17 cellular contexts compared by ENCODE assay signal in the genomic region with DNA sequence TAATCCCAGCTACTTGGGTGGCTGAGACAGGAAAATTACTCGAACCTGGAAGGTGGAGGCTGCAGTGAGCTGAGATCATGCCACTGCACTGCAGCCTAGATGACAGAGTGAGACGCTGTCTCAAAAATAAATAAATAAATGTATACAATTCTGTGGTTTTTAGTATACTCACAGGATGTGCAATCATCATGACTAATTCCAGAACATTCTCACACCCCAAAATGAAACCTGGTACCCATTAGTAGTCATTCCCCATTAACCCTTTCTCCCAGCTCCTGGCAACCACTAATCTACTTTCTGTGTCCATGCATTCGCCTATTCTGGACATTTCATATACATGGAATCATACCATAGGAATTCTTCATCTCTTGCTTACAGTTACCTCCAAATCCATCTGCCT. TPM values are rescaled to one million over a fixed set of nuclear protein-coding genes. Genes with fewer than 3 reads are reported as not detected.
DNase-seq lines count a peak whose midpoint lies in the region; ATAC-seq and TF ChIP-seq lines count a peak whose summit lies in the region.
"Had no signal": no experiment of that assay in that cellular context is flagged by ENCODE, and none has a peak within 500 bp of the region (broad histone marks: within the 10 kb centered on the region; RNA-seq: fewer than 3 reads in every experiment).

No MANE protein-coding gene starts in this region.

- peak overlapping the region; percentile 30; the same call in 1 of the 2 replicates for H3K27ac ChIP-seq in SJSA1
- H3K27ac ChIP-seq: gastrocnemius medialis, PC-9 had no signal

- no peak for TF ChIP-seq CTCF in activated CD8-positive, alpha-beta T cell treated with anti-CD3 and anti-CD28 coated beads for 36 hours (IDR thresholded peaks at IDR 0.05)

- no peaks in the 10 kb centered on the region for H3K27me3 ChIP-seq in SJSA1 (replicated peaks)
- H3K27me3 ChIP-seq: gastrocnemius medialis had no signal

- POLR2A ChIA-PET in activated CD8-positive, alpha-beta T cell treated with anti-CD3 and anti-CD28 coated beads for 36 hours (lab: Charles Lee), result no interaction called here
- POLR2A ChIA-PET in activated CD8-positive, alpha-beta T cell treated with anti-CD3 and anti-CD28 coated beads, Interleukin-2, amount 10 ng/mL, durations not matched to agents 7 days and 5 days (lab: Charles Lee), result no interaction called here

- no peaks in the 10 kb centered on the region for H3K9me3 Mint-ChIP-seq in activated CD8-positive, alpha-beta T cell treated with anti-CD3 and anti-CD28 coated beads for 36 hours
- H3K9me3 Mint-ChIP-seq in activated CD8-positive, alpha-beta T cell treated with anti-CD3 and anti-CD28 coated beads, Interleukin-2, amount 10 ng/mL, durations not matched to agents 7 days and 5 days (ENCODE audit: insufficient read depth), result no peaks in the 10 kb centered on the region
- H3K9me3 Mint-ChIP-seq: stimulated activated memory B cell treated with anti-CD40 and anti-IgM and Interleukin-4, amounts not matched to agents 10 μg/mL and 1 μg/mL and 100 μg/mL, for 72 hours had no signal

- no peak for DNase-seq in activated CD8-positive, alpha-beta T cell treated with anti-CD3 and anti-CD28 coated beads for 36 hours
- no peak for DNase-seq in activated CD8-positive, alpha-beta T cell treated with anti-CD3 and anti-CD28 coated beads, Interleukin-2, amount 10 ng/mL, durations not matched to agents 7 days and 5 days
- DNase-seq in SJSA1 (ENCODE audit: low read depth in 1 of 2, low spot score in 2 of 2), result peak in 1 of 2 experiments; percentile 19
- peak; percentile 26 for DNase-seq in skeletal muscle cell (ENCODE audit: low read depth)
- no peak for DNase-seq in left lobe of liver (ENCODE audit: low spot score)
- DNase-seq in nucleus accumbens (lab: John Stamatoyannopoulos, UW), result no peak
- DNase-seq: caudate nucleus; DND-41; gastrocnemius medialis; left colon; NCI-H2171; PC-9; stimulated activated CD4-positive, alpha-beta T cell treated with anti-CD3 and anti-CD28 coated beads, Interleukin-15, amount 100 ng/mL, for 24 hours had no signal

- peaks cover 22% of the 10 kb centered on the region for H3K4me1 Mint-ChIP-seq in activated CD8-positive, alpha-beta T cell treated with anti-CD3 and anti-CD28 coated beads for 36 hours (ENCODE audit: low read depth)
- H3K4me1 Mint-ChIP-seq in activated CD8-positive, alpha-beta T cell treated with anti-CD3 and anti-CD28 coated beads, Interleukin-2, amount 10 ng/mL, durations not matched to agents 7 days and 5 days (ENCODE audit: low read depth), result peaks cover 4% of the 10 kb centered on the region

- no peak overlapping the region for H3K27ac Mint-ChIP-seq in activated CD8-positive, alpha-beta T cell treated with anti-CD3 and anti-CD28 coated beads for 36 hours
- H3K27ac Mint-ChIP-seq in activated CD8-positive, alpha-beta T cell treated with anti-CD3 and anti-CD28 coated beads, Interleukin-2, amount 10 ng/mL, durations not matched to agents 7 days and 5 days, result no peak overlapping the region
- H3K27ac Mint-ChIP-seq: stimulated activated memory B cell treated with anti-CD40 and anti-IgM and Interleukin-4, amounts not matched to agents 10 μg/mL and 1 μg/mL and 100 μg/mL, for 72 hours had no signal

- peak; percentile 60 for ATAC-seq in activated CD8-positive, alpha-beta T cell treated with anti-CD3 and anti-CD28 coated beads for 36 hours
- no peak for ATAC-seq in activated CD8-positive, alpha-beta T cell treated with anti-CD3 and anti-CD28 coated beads, Interleukin-2, amount 10 ng/mL, durations not matched to agents 7 days and 5 days
- ATAC-seq in HG02884 (IDR thresholded peaks at IDR 0.05; ENCODE audit: unreplicated experiment) (peak; percentile 71), HG02870 (IDR thresholded peaks at IDR 0.05; ENCODE audit: unreplicated experiment) (no peak), left lobe of liver (no peak)
- ATAC-seq: gastrocnemius medialis; left colon; stimulated activated memory B cell treated with anti-CD40 and anti-IgM and Interleukin-4, amounts not matched to agents 10 μg/mL and 1 μg/mL and 100 μg/mL, for 72 hours had no signal

- peaks cover 37% of the 10 kb centered on the region for H3K4me1 ChIP-seq in SJSA1 (replicated peaks)

- CTCF ChIA-PET in activated CD8-positive, alpha-beta T cell treated with anti-CD3 and anti-CD28 coated beads for 36 hours (lab: Charles Lee), result no interaction called here
- CTCF ChIA-PET in activated CD8-positive, alpha-beta T cell treated with anti-CD3 and anti-CD28 coated beads, Interleukin-2, amount 10 ng/mL, durations not matched to agents 7 days and 5 days (lab: Charles Lee), result interaction anchor here (1.0 kb wide), 1 partner anchor 15 kb away, joined by 3 read pairs; no protein-coding TSS in a partner anchor

- intact Hi-C loops in activated CD8-positive, alpha-beta T cell treated with anti-CD3 and anti-CD28 coated beads for 36 hours (cut with micrococcal nuclease), result no loop called here

- H3K4me3 Mint-ChIP-seq in activated CD8-positive, alpha-beta T cell treated with anti-CD3 and anti-CD28 coated beads for 36 hours, result no peak overlapping the region
- H3K4me3 Mint-ChIP-seq in activated CD8-positive, alpha-beta T cell treated with anti-CD3 and anti-CD28 coated beads, Interleukin-2, amount 10 ng/mL, durations not matched to agents 7 days and 5 days, result no peak overlapping the region
- H3K4me3 Mint-ChIP-seq: stimulated activated memory B cell treated with anti-CD40 and anti-IgM and Interleukin-4, amounts not matched to agents 10 μg/mL and 1 μg/mL and 100 μg/mL, for 72 hours had no signal

- H3K4me3 ChIP-seq in SJSA1 (no peak overlapping the region), skeletal muscle cell (ENCODE audit: low read depth, low read length) (no peak overlapping the region)
- H3K4me3 ChIP-seq: gastrocnemius medialis, HAP-1, PC-9 had no signal

- no peaks in the 10 kb centered on the region for H3K9me3 ChIP-seq in SJSA1 (replicated peaks)
- H3K9me3 ChIP-seq: gastrocnemius medialis, HAP-1 had no signal

- H3K36me3 Mint-ChIP-seq in activated CD8-positive, alpha-beta T cell treated with anti-CD3 and anti-CD28 coated beads for 36 hours (ENCODE audit: low read depth), result peaks cover 2% of the 10 kb centered on the region
- peaks cover 12% of the 10 kb centered on the region for H3K36me3 Mint-ChIP-seq in activated CD8-positive, alpha-beta T cell treated with anti-CD3 and anti-CD28 coated beads, Interleukin-2, amount 10 ng/mL, durations not matched to agents 7 days and 5 days (ENCODE audit: low read depth)

- no peaks in the 10 kb centered on the region for H3K27me3 Mint-ChIP-seq in activated CD8-positive, alpha-beta T cell treated with anti-CD3 and anti-CD28 coated beads for 36 hours
- H3K27me3 Mint-ChIP-seq in activated CD8-positive, alpha-beta T cell treated with anti-CD3 and anti-CD28 coated beads, Interleukin-2, amount 10 ng/mL, durations not matched to agents 7 days and 5 days (ENCODE audit: low read depth), result no peaks in the 10 kb centered on the region
- H3K27me3 Mint-ChIP-seq: stimulated activated memory B cell treated with anti-CD40 and anti-IgM and Interleukin-4, amounts not matched to agents 10 μg/mL and 1 μg/mL and 100 μg/mL, for 72 hours had no signal

- peaks cover 18% of the 10 kb centered on the region for H3K36me3 ChIP-seq in SJSA1
- H3K36me3 ChIP-seq: gastrocnemius medialis, HAP-1 had no signal

RNA-seq across cellular contexts. Expression of gene LRRFIP2, which starts 44.5 kb away (rescaled TPM):
- total RNA-seq in activated CD8-positive, alpha-beta T cell treated with anti-CD3 and anti-CD28 coated beads for 36 hours, result 10 to 100 TPM; 18.7 to 23.1 TPM
- 10 to 100 TPM; 31.7 TPM for total RNA-seq in activated CD8-positive, alpha-beta T cell treated with anti-CD3 and anti-CD28 coated beads, Interleukin-2, amount 10 ng/mL, durations not matched to agents 7 days and 5 days
- total RNA-seq in SJSA1 (2014; rRNA removed; shearing (Covaris generic)), result 60.6 and 67.5 TPM in 2 replicates
- 34.7 TPM for total RNA-seq in left lobe of liver

Comparison
In these comparisons a context has a peak if more than half of its experiments do, and no peak if none do; other contexts are left out.
1. ATAC-seq: peak in activated CD8-positive, alpha-beta T cell treated with anti-CD3 and anti-CD28 coated beads for 36 hours (single experiment) and HG02884 (single experiment); none in activated CD8-positive, alpha-beta T cell treated with anti-CD3 and anti-CD28 coated beads, Interleukin-2, amount 10 ng/mL, durations not matched to agents 7 days and 5 days (single experiment), HG02870 (single experiment) and left lobe of liver (single experiment).